Comparison of ENCODE assay signal across 8 cellular contexts in genomic region chrX:69165116-69165651, GRCh38. TPM values are rescaled to one million over a fixed set of nuclear protein-coding genes. Genes with fewer than 3 reads are reported as not detected.
A peak's percentile ranks its signal among the peaks of the same experiment; 100 is the strongest.
DNase-seq lines count a peak whose midpoint lies in the region; ATAC-seq and TF ChIP-seq lines count a peak whose summit lies in the region.

Gene PJA1, minus strand, starts transcription at chrX:69165453. Its CDS starts 2,380 bp downstream, at chrX:69163073.

- H3K27ac Mint-ChIP-seq in activated CD4-positive, alpha-beta memory T cell treated with anti-CD3 and anti-CD28 coated beads for 36 hours, result peak within 1 kb of the TSS; percentile 81

- no peaks in the 10 kb centered on the region for H3K27me3 Mint-ChIP-seq in activated CD4-positive, alpha-beta memory T cell treated with anti-CD3 and anti-CD28 coated beads for 36 hours

- WGBS in lower leg skin, 2 donors, result 0 to 42% methylated on average over 23 to 40 of the region's 46 CpGs

- ATAC-seq in GM19023 (IDR thresholded peaks at IDR 0.05; ENCODE audit: unreplicated experiment) (peak; percentile 95), HG03196 (IDR thresholded peaks at IDR 0.05; ENCODE audit: unreplicated experiment) (peak; percentile 90)

- intact Hi-C loops in activated CD4-positive, alpha-beta memory T cell treated with anti-CD3 and anti-CD28 coated beads for 36 hours (cut with micrococcal nuclease), result loop anchor here (2.0 to 10.0 kb wide), 3 partner anchors 336 to 660 kb away; partner anchors contain the start of gene EFNB1
- intact Hi-C loops in lower leg skin (cut with DNase I; ENCODE audit: low total_unique reads), result no loop called here

- peak within 1 kb of the TSS; percentile 50 for H3K4me3 ChIP-seq in lower leg skin (ENCODE audit: low read depth, poor library complexity, severe bottlenecking)

- no peak for TF ChIP-seq CTCF in AG09319 (IDR thresholded peaks at IDR 0.05; ENCODE audit: low read depth, low read length)
- no peak for TF ChIP-seq CTCF in lower leg skin (IDR thresholded peaks at IDR 0.05)

- DNase-seq in AG09319 (ENCODE audit: extremely low read depth, low read depth) (peak; percentile 32), NCI-H526 treated with DMSO at 0.1 percent for 48 hours (lab: John Stamatoyannopoulos, UW) (peak; percentile 51), ecto neural progenitor cell (ENCODE audit: low spot score) (peak; percentile 75), lower leg skin (ENCODE audit: low spot score in 2 of 2) (peak; percentile 43 to 92)
- peak; percentile 81 for DNase-seq in activated CD4-positive, alpha-beta memory T cell treated with anti-CD3 and anti-CD28 coated beads for 36 hours
- peak; percentile 63 to 74 for DNase-seq in stimulated activated CD4-positive, alpha-beta T cell treated with anti-CD3 and anti-CD28 coated beads, Interleukin-4, amount 100 ng/mL, for 4 hours

- H3K9me3 Mint-ChIP-seq in activated CD4-positive, alpha-beta memory T cell treated with anti-CD3 and anti-CD28 coated beads for 36 hours, result no peaks in the 10 kb centered on the region

- CTCF ChIA-PET in activated CD4-positive, alpha-beta memory T cell treated with anti-CD3 and anti-CD28 coated beads for 36 hours (lab: Charles Lee), result interaction anchor here (1.3 to 1.5 kb wide), 3 partner anchors 12 to 968 kb away, joined by 3 to 11 read pairs (median 3); partner anchors contain the start of genes EFNB1 and IGBP1

- POLR2A ChIA-PET in activated CD4-positive, alpha-beta memory T cell treated with anti-CD3 and anti-CD28 coated beads for 36 hours (lab: Charles Lee), result no interaction called here

- peak within 1 kb of the TSS; percentile 73 for H3K4me3 Mint-ChIP-seq in activated CD4-positive, alpha-beta memory T cell treated with anti-CD3 and anti-CD28 coated beads for 36 hours

- peaks cover 14% of the 10 kb centered on the region for H3K36me3 Mint-ChIP-seq in activated CD4-positive, alpha-beta memory T cell treated with anti-CD3 and anti-CD28 coated beads for 36 hours

- H3K4me1 Mint-ChIP-seq in activated CD4-positive, alpha-beta memory T cell treated with anti-CD3 and anti-CD28 coated beads for 36 hours (ENCODE audit: low read depth), result peaks cover 36% of the 10 kb centered on the region

- no peak for TF ChIP-seq POLR2A in lower leg skin (IDR thresholded peaks at IDR 0.05)

RNA-seq across cellular contexts. Expression of gene PJA1, which starts in this region (rescaled TPM):
- total RNA-seq in activated CD4-positive, alpha-beta memory T cell treated with anti-CD3 and anti-CD28 coated beads for 36 hours, result 10 to 100 TPM; 20.7 to 22.1 TPM
- 10 to 100 TPM; 18.0 to 24.0 (median 21.9) TPM for total RNA-seq in lower leg skin

Comparison
In these comparisons a context has a peak if more than half of its experiments do, and no peak if none do; other contexts are left out.
1. Peak in every context shown above with its lines: DNase-seq, ATAC-seq and H3K4me3 ChIP-seq.